Comparison of ENCODE assay signal across 2 cellular contexts in the genomic region with DNA sequence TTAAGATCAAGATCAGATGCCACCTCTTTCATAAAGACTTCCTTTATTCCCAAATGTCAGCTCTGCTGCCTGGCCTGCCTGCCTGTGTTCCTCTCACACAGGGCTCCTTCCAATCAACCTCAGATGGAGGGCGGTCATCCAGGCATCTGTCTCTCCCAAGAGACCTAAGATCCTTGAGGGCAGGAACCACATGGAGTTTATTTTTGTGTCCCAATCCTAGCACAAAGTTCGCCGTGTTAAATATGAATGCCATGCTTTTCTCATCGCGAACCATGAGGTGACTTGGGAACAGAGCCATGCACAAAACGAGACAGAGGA.
TF ChIP-seq lines count a peak whose summit lies in the region.

No MANE protein-coding gene starts in this region.

TF ChIP-seq in A549, 52 proteins besides CTCF, POLR2A, EP300 and RAD21 (continued from another document):
- TF ChIP-seq REST (IDR thresholded peaks at IDR 0.05) (no peak), NFE2L2 (conservative IDR thresholded peaks at IDR 0.05; ENCODE audit: low read length) (no peak), HOXB13 (CRISPR knock-in tag; IDR thresholded peaks at IDR 0.05; ENCODE audit: low read depth) (no peak), CBX8 (IDR thresholded peaks at IDR 0.05) (no peak), ZSCAN20 (CRISPR knock-in tag; IDR thresholded peaks at IDR 0.05) (no peak), EHMT2 (IDR thresholded peaks at IDR 0.05; ENCODE audit: low read depth) (no peak)
- TF ChIP-seq, protein P1, sequence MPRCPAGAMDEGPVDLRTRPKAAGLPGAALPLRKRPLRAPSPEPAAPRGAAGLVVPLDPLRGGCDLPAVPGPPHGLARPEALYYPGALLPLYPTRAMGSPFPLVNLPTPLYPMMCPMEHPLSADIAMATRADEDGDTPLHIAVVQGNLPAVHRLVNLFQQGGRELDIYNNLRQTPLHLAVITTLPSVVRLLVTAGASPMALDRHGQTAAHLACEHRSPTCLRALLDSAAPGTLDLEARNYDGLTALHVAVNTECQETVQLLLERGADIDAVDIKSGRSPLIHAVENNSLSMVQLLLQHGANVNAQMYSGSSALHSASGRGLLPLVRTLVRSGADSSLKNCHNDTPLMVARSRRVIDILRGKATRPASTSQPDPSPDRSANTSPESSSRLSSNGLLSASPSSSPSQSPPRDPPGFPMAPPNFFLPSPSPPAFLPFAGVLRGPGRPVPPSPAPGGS (IDR thresholded peaks at IDR 0.05): no peak
- TF ChIP-seq, protein P2, sequence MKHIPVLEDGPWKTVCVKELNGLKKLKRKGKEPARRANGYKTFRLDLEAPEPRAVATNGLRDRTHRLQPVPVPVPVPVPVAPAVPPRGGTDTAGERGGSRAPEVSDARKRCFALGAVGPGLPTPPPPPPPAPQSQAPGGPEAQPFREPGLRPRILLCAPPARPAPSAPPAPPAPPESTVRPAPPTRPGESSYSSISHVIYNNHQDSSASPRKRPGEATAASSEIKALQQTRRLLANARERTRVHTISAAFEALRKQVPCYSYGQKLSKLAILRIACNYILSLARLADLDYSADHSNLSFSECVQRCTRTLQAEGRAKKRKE (CRISPR knock-in tag; IDR thresholded peaks at IDR 0.05; ENCODE audit: low read depth): no peak

TF ChIP-seq in WTC11, 78 proteins besides CTCF, POLR2A, EP300 and RAD21 (continued from another document):
- TF ChIP-seq ZNF416 (CRISPR knock-in tag; IDR thresholded peaks at IDR 0.05): no peak
- no peak for TF ChIP-seq NR3C1 (CRISPR knock-in tag; conservative IDR thresholded peaks at IDR 0.05; ENCODE audit: low read depth)
- no peak for TF ChIP-seq ETV6 (CRISPR knock-in tag; IDR thresholded peaks at IDR 0.05)
TF ChIP-seq in WTC11: peak in this region for 0.
